1 cellular context compared by ENCODE assay signal in the genomic region with DNA sequence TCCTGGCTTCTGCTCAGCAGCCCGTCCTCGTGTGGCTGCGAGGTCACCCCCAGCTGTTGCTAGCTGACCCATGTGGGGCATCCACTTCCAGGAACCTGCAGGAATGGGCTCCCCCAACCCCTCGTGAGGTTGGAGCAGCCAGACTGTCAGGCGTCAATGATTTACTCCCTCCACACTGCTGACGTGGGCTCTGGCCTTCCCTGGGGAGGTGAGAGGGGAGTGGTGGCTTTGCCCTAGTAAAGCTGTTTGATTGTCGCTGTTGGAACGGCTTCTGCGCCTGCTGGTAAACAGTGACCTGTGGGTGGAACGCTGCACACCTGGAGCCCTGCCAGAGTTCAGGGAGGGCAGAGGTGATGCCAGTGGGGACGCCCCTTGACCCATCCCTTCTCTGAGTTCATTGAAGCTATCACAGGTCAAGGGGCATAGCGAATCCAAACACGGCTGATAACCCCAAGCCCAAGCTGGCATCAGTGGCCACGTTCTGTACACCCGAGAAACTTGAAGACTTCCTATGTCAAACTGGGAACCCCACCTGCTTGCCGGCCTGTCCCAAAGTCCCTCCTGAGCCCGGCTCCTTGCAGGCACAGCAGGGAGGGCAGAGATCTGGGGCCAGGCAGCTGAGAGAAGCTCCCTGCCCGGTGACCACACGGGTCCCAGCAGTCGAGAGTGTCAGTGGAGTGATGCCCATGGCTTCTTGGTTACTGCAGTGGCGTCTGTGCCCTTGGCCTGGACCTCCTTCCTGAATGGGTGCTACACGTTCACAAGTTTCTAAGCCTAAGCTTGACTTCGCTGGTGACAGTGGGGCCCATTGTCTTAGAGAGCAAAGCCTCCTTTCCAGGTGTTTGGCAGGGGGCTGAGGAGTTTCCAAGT.
TF ChIP-seq lines count a peak whose summit lies in the region.

No MANE protein-coding gene starts in this region.

TF ChIP-seq in WTC11, 78 proteins besides CTCF, POLR2A, EP300 and RAD21 (continued from another document):
- TF ChIP-seq, protein P1, sequence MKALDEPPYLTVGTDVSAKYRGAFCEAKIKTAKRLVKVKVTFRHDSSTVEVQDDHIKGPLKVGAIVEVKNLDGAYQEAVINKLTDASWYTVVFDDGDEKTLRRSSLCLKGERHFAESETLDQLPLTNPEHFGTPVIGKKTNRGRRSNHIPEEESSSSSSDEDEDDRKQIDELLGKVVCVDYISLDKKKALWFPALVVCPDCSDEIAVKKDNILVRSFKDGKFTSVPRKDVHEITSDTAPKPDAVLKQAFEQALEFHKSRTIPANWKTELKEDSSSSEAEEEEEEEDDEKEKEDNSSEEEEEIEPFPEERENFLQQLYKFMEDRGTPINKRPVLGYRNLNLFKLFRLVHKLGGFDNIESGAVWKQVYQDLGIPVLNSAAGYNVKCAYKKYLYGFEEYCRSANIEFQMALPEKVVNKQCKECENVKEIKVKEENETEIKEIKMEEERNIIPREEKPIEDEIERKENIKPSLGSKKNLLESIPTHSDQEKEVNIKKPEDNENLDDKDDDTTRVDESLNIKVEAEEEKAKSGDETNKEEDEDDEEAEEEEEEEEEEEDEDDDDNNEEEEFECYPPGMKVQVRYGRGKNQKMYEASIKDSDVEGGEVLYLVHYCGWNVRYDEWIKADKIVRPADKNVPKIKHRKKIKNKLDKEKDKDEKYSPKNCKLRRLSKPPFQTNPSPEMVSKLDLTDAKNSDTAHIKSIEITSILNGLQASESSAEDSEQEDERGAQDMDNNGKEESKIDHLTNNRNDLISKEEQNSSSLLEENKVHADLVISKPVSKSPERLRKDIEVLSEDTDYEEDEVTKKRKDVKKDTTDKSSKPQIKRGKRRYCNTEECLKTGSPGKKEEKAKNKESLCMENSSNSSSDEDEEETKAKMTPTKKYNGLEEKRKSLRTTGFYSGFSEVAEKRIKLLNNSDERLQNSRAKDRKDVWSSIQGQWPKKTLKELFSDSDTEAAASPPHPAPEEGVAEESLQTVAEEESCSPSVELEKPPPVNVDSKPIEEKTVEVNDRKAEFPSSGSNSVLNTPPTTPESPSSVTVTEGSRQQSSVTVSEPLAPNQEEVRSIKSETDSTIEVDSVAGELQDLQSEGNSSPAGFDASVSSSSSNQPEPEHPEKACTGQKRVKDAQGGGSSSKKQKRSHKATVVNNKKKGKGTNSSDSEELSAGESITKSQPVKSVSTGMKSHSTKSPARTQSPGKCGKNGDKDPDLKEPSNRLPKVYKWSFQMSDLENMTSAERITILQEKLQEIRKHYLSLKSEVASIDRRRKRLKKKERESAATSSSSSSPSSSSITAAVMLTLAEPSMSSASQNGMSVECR (CRISPR knock-in tag; IDR thresholded peaks at IDR 0.05; ENCODE audit: borderline replicate concordance) = no peak
- TF ChIP-seq, protein P2, sequence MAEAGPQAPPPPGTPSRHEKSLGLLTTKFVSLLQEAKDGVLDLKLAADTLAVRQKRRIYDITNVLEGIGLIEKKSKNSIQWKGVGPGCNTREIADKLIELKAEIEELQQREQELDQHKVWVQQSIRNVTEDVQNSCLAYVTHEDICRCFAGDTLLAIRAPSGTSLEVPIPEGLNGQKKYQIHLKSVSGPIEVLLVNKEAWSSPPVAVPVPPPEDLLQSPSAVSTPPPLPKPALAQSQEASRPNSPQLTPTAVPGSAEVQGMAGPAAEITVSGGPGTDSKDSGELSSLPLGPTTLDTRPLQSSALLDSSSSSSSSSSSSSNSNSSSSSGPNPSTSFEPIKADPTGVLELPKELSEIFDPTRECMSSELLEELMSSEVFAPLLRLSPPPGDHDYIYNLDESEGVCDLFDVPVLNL (CRISPR knock-in tag; IDR thresholded peaks at IDR 0.05; ENCODE audit: borderline replicate concordance, low read depth) = no peak
- TF ChIP-seq, protein P3, sequence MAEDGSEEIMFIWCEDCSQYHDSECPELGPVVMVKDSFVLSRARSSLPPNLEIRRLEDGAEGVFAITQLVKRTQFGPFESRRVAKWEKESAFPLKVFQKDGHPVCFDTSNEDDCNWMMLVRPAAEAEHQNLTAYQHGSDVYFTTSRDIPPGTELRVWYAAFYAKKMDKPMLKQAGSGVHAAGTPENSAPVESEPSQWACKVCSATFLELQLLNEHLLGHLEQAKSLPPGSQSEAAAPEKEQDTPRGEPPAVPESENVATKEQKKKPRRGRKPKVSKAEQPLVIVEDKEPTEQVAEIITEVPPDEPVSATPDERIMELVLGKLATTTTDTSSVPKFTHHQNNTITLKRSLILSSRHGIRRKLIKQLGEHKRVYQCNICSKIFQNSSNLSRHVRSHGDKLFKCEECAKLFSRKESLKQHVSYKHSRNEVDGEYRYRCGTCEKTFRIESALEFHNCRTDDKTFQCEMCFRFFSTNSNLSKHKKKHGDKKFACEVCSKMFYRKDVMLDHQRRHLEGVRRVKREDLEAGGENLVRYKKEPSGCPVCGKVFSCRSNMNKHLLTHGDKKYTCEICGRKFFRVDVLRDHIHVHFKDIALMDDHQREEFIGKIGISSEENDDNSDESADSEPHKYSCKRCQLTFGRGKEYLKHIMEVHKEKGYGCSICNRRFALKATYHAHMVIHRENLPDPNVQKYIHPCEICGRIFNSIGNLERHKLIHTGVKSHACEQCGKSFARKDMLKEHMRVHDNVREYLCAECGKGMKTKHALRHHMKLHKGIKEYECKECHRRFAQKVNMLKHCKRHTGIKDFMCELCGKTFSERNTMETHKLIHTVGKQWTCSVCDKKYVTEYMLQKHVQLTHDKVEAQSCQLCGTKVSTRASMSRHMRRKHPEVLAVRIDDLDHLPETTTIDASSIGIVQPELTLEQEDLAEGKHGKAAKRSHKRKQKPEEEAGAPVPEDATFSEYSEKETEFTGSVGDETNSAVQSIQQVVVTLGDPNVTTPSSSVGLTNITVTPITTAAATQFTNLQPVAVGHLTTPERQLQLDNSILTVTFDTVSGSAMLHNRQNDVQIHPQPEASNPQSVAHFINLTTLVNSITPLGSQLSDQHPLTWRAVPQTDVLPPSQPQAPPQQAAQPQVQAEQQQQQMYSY (CRISPR knock-in tag; IDR thresholded peaks at IDR 0.05) = no peak
- TF ChIP-seq, protein P4, sequence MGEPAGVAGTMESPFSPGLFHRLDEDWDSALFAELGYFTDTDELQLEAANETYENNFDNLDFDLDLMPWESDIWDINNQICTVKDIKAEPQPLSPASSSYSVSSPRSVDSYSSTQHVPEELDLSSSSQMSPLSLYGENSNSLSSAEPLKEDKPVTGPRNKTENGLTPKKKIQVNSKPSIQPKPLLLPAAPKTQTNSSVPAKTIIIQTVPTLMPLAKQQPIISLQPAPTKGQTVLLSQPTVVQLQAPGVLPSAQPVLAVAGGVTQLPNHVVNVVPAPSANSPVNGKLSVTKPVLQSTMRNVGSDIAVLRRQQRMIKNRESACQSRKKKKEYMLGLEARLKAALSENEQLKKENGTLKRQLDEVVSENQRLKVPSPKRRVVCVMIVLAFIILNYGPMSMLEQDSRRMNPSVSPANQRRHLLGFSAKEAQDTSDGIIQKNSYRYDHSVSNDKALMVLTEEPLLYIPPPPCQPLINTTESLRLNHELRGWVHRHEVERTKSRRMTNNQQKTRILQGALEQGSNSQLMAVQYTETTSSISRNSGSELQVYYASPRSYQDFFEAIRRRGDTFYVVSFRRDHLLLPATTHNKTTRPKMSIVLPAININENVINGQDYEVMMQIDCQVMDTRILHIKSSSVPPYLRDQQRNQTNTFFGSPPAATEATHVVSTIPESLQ (CRISPR knock-in tag; IDR thresholded peaks at IDR 0.05) = no peak
- no peak for TF ChIP-seq ZNF396 (CRISPR knock-in tag; IDR thresholded peaks at IDR 0.05; ENCODE audit: borderline replicate concordance)
- TF ChIP-seq, protein P5, sequence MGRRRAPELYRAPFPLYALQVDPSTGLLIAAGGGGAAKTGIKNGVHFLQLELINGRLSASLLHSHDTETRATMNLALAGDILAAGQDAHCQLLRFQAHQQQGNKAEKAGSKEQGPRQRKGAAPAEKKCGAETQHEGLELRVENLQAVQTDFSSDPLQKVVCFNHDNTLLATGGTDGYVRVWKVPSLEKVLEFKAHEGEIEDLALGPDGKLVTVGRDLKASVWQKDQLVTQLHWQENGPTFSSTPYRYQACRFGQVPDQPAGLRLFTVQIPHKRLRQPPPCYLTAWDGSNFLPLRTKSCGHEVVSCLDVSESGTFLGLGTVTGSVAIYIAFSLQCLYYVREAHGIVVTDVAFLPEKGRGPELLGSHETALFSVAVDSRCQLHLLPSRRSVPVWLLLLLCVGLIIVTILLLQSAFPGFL (CRISPR knock-in tag; IDR thresholded peaks at IDR 0.05; ENCODE audit: borderline replicate concordance) = no peak
- TF ChIP-seq, protein P6, sequence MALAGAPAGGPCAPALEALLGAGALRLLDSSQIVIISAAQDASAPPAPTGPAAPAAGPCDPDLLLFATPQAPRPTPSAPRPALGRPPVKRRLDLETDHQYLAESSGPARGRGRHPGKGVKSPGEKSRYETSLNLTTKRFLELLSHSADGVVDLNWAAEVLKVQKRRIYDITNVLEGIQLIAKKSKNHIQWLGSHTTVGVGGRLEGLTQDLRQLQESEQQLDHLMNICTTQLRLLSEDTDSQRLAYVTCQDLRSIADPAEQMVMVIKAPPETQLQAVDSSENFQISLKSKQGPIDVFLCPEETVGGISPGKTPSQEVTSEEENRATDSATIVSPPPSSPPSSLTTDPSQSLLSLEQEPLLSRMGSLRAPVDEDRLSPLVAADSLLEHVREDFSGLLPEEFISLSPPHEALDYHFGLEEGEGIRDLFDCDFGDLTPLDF (CRISPR knock-in tag; IDR thresholded peaks at IDR 0.05) = no peak
- no peak for TF ChIP-seq RELA (CRISPR knock-in tag; IDR thresholded peaks at IDR 0.05; ENCODE audit: borderline replicate concordance)
- no peak for TF ChIP-seq ZNF671 (CRISPR knock-in tag; IDR thresholded peaks at IDR 0.05)
- TF ChIP-seq, protein P7, sequence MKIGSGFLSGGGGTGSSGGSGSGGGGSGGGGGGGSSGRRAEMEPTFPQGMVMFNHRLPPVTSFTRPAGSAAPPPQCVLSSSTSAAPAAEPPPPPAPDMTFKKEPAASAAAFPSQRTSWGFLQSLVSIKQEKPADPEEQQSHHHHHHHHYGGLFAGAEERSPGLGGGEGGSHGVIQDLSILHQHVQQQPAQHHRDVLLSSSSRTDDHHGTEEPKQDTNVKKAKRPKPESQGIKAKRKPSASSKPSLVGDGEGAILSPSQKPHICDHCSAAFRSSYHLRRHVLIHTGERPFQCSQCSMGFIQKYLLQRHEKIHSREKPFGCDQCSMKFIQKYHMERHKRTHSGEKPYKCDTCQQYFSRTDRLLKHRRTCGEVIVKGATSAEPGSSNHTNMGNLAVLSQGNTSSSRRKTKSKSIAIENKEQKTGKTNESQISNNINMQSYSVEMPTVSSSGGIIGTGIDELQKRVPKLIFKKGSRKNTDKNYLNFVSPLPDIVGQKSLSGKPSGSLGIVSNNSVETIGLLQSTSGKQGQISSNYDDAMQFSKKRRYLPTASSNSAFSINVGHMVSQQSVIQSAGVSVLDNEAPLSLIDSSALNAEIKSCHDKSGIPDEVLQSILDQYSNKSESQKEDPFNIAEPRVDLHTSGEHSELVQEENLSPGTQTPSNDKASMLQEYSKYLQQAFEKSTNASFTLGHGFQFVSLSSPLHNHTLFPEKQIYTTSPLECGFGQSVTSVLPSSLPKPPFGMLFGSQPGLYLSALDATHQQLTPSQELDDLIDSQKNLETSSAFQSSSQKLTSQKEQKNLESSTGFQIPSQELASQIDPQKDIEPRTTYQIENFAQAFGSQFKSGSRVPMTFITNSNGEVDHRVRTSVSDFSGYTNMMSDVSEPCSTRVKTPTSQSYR (CRISPR knock-in tag; IDR thresholded peaks at IDR 0.05) = no peak
